Comparison of ENCODE assay signal across 8 cellular contexts in genomic region chr20:1326031-1326930, GRCh38.
DNase-seq lines count a peak whose midpoint lies in the region; ATAC-seq and TF ChIP-seq lines count a peak whose summit lies in the region.

No MANE protein-coding gene starts in this region.

- H3K36me3 ChIP-seq in endocrine pancreas (ENCODE audit: control insufficient read depth, insufficient read depth, low read length) (no peaks in the 10 kb centered on the region), muscle layer of colon (ENCODE audit: insufficient read depth, low read length) (no peaks in the 10 kb centered on the region)

- no peaks in the 10 kb centered on the region for H3K27me3 ChIP-seq in endocrine pancreas (ENCODE audit: control insufficient read depth, insufficient read depth, low read length)
- no peaks in the 10 kb centered on the region for H3K27me3 ChIP-seq in muscle layer of colon (ENCODE audit: control insufficient read depth in 1 of 2, insufficient read depth in 2 of 2, low read length in 2 of 2)

- TF ChIP-seq CTCF in AG09309 (IDR thresholded peaks at IDR 0.05; ENCODE audit: control insufficient read depth, insufficient read depth, low read depth, low read length, missing control alignments), result no peak
- no peak for TF ChIP-seq CTCF in LNCaP clone FGC (IDR thresholded peaks at IDR 0.05; ENCODE audit: control insufficient read depth, extremely low read depth, insufficient read depth)

- H3K4me1 ChIP-seq in endocrine pancreas (ENCODE audit: control insufficient read depth, insufficient read depth, low read length) (peaks cover 8% of the 10 kb centered on the region), muscle layer of colon (ENCODE audit: insufficient read depth, low read length) (peaks cover 41% of the 10 kb centered on the region)

- peak overlapping the region; percentile 95 for H3K27ac ChIP-seq in muscle layer of colon (ENCODE audit: low read depth, low read length)

- peak overlapping the region; percentile 78 for H3K4me3 ChIP-seq in AG09309 (ENCODE audit: control insufficient read depth, low read depth, low read length)
- H3K4me3 ChIP-seq in LNCaP clone FGC (ENCODE audit: low read depth, low read length), result peak overlapping the region; percentile 91
- H3K4me3 ChIP-seq in endocrine pancreas (ENCODE audit: control insufficient read depth, insufficient read depth, low read length), result peak overlapping the region; percentile 78
- peak overlapping the region; percentile 56 to 94 for H3K4me3 ChIP-seq in muscle layer of colon (ENCODE audit: low read depth in 1 of 2, low read length in 2 of 2)

- ATAC-seq in GM21529 (IDR thresholded peaks at IDR 0.05; ENCODE audit: unreplicated experiment) (no peak), HG02870 (IDR thresholded peaks at IDR 0.05; ENCODE audit: unreplicated experiment) (no peak), GM18861 (IDR thresholded peaks at IDR 0.05; ENCODE audit: unreplicated experiment) (no peak), GM21447 (IDR thresholded peaks at IDR 0.05; ENCODE audit: unreplicated experiment) (no peak)

- DNase-seq in AG09309 (ENCODE audit: low read depth) (no peak), LNCaP clone FGC (ENCODE audit: low read depth) (no peak)

- no peaks in the 10 kb centered on the region for H3K9me3 ChIP-seq in endocrine pancreas (ENCODE audit: control insufficient read depth, low read length)
- no peaks in the 10 kb centered on the region for H3K9me3 ChIP-seq in muscle layer of colon (ENCODE audit: low read length)

- H3K9ac ChIP-seq in endocrine pancreas (ENCODE audit: control insufficient read depth, insufficient read depth, low read length) (peak overlapping the region; percentile 94), muscle layer of colon (ENCODE audit: low read length) (peak overlapping the region; percentile 91)
